In the genomic region with DNA sequence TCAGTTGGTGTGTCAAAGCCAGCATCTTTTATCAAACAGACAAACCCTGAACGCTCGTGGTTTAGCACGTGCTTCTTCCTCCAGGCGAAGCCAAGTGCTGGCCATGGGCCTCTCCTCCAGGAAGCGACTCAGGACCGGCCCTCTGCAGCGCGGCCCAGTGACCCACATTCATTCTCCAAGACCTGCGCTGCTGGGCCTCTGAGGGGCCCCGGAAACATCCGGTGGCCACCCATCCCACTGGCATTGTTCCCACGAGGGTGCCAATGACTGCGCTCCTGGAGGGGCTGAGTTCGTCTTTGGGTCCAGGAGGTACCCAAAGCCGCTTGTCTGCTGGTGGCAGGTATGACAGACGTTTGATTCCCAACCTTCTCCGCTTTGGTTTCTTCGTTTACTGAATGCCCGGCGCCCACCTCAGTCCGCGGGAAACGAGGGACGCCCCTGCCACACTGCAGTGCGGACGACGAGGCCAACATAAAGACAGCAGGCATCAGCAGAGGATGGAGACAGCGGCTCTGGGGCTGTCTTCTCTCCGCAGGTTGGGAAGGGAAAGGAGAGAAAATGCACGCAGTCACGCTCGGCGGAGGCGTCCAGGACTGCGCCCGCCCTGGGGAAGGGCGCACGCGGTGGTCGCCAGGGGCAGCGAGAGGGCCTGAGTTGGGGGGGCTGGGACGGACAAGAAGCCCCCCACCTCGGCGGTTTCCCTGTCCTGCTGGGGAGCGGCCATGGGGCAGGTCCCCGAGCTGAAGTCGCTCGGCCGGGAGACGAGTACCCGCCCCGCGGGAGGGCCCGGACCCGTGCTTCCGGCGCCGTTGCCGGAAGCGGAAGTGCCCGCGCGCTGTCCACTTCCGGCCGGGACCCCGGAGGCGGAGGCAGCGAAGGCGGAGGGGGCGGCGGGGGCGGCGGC, we compare ENCODE assay signal across 8 cellular contexts. TPM values are rescaled to one million over a fixed set of nuclear protein-coding genes. Genes with fewer than 3 reads are reported as not detected.
DNase-seq lines count a peak whose midpoint lies in the region; ATAC-seq and TF ChIP-seq lines count a peak whose summit lies in the region.

EXOC3 (plus strand) TSS at position 842 of the 904 bp plus-strand sequence. CDS start 3,030 bp downstream, outside the sequence.

- no peak for TF ChIP-seq CTCF in Panc1 (IDR thresholded peaks at IDR 0.05)
- no peak for TF ChIP-seq CTCF in esophagus squamous epithelium (IDR thresholded peaks at IDR 0.05)

- DNase-seq in D341Med (ENCODE audit: low spot score), result peak; percentile 97
- DNase-seq in HUDEP-2 (lab: John Stamatoyannopoulos, UW; ENCODE audit: unreplicated experiment in 76 of 76), result peak in 74 of 76 experiments; percentile 14 to 81 (median 58)
- no peak for DNase-seq in Panc1 (ENCODE audit: low read depth, low spot score)
- DNase-seq in activated T-cell treated with anti-CD3 and anti-CD28 coated beads, Interleukin-2, amount 50 U/mL, for 72 hours, result peak; percentile 80 to 89
- DNase-seq in esophagus squamous epithelium (lab: John Stamatoyannopoulos, UW), result no peak
- DNase-seq in naive thymus-derived CD4-positive, alpha-beta T cell, result peak; percentile 60 to 83 (median 67)

- POLR2A ChIA-PET in Panc1 (lab: Charles Lee), result no interaction called here
- POLR2A ChIA-PET in naive thymus-derived CD4-positive, alpha-beta T cell (lab: Charles Lee), result interaction anchor here (0.6 to 1.8 kb wide), 3 partner anchors 17 to 30 kb away, joined by 3 to 5 read pairs (median 3); no protein-coding TSS in a partner anchor

- H3K4me3 ChIP-seq in Panc1 (ENCODE audit: low read depth in 2 of 2, low read length in 2 of 2) (peak within 1 kb of the TSS; percentile 99), esophagus squamous epithelium (peak within 1 kb of the TSS; percentile 73 to 94 (median 84))
- H3K4me3 ChIP-seq in naive thymus-derived CD4-positive, alpha-beta T cell (ENCODE audit: low read length), result peak within 1 kb of the TSS; percentile 88

- H3K27me3 Mint-ChIP-seq in activated T-cell treated with anti-CD3 and anti-CD28 coated beads, Interleukin-2, amount 50 U/mL, for 72 hours (ENCODE audit: low read depth), result no peaks in the 10 kb centered on the region
- H3K27me3 Mint-ChIP-seq in naive thymus-derived CD4-positive, alpha-beta T cell, result peaks cover 0 to 3% (median 0%) of the 10 kb centered on the region in 5 donors
- no peaks in the 10 kb centered on the region for H3K27me3 Mint-ChIP-seq in stimulated activated memory B cell treated with anti-CD40 and anti-IgM and Interleukin-4, amounts not matched to agents 10 μg/mL and 1 μg/mL and 100 μg/mL, for 72 hours

- in situ Hi-C loops in Panc1 (cut with HindIII; ENCODE audit: low pct_unique_long_range_greater_than_20kb, low sequenced_read_pairs), result no loop called here

- CTCF ChIA-PET in Panc1 (lab: Charles Lee), result no interaction called here
- CTCF ChIA-PET in naive thymus-derived CD4-positive, alpha-beta T cell (lab: Charles Lee), result no interaction called here

- peaks cover 1% of the 10 kb centered on the region; the same call in 1 of the 2 replicates for H3K36me3 ChIP-seq in Panc1 (ENCODE audit: control insufficient read depth, insufficient read depth, low read length)
- H3K36me3 ChIP-seq in esophagus squamous epithelium, result peaks cover 7 to 23% (median 8%) of the 10 kb centered on the region in 3 donors
- H3K36me3 ChIP-seq in naive thymus-derived CD4-positive, alpha-beta T cell (ENCODE audit: control insufficient read depth in 2 of 3, insufficient read depth in 3 of 3, low read length in 3 of 3), result peaks cover 0 to 18% (median 4%) of the 10 kb centered on the region in 3 experiments

- WGBS in esophagus squamous epithelium, 2 donors, result 1 to 5% methylated on average over 16 to 19 of the region's 73 CpGs

- peak within 1 kb of the TSS; percentile 97 for H3K27ac Mint-ChIP-seq in activated T-cell treated with anti-CD3 and anti-CD28 coated beads, Interleukin-2, amount 50 U/mL, for 72 hours
- H3K27ac Mint-ChIP-seq in naive thymus-derived CD4-positive, alpha-beta T cell, result peak within 1 kb of the TSS; percentile 88 to 98 (median 94)
- peak within 1 kb of the TSS; percentile 95 for H3K27ac Mint-ChIP-seq in stimulated activated memory B cell treated with anti-CD40 and anti-IgM and Interleukin-4, amounts not matched to agents 10 μg/mL and 1 μg/mL and 100 μg/mL, for 72 hours

- peaks cover 4 to 12% of the 10 kb centered on the region in 2 donors for H3K36me3 Mint-ChIP-seq in activated T-cell treated with anti-CD3 and anti-CD28 coated beads, Interleukin-2, amount 50 U/mL, for 72 hours (ENCODE audit: insufficient read depth in 2 of 2)
- H3K36me3 Mint-ChIP-seq in naive thymus-derived CD4-positive, alpha-beta T cell, result peaks cover 3 to 16% (median 8%) of the 10 kb centered on the region in 5 donors
- peaks cover 30% of the 10 kb centered on the region for H3K36me3 Mint-ChIP-seq in stimulated activated memory B cell treated with anti-CD40 and anti-IgM and Interleukin-4, amounts not matched to agents 10 μg/mL and 1 μg/mL and 100 μg/mL, for 72 hours

- H3K27me3 ChIP-seq in Panc1 (ENCODE audit: control insufficient read depth, insufficient read depth, low read length) (no peaks in the 10 kb centered on the region), esophagus squamous epithelium (no peaks in the 10 kb centered on the region)
- no peaks in the 10 kb centered on the region for H3K27me3 ChIP-seq in naive thymus-derived CD4-positive, alpha-beta T cell (ENCODE audit: control insufficient read depth in 2 of 2, insufficient read depth in 2 of 2, low read length in 2 of 2)

- intact Hi-C loops in Panc1 (cut with micrococcal nuclease; ENCODE audit: unreplicated experiment), result no loop called here
- intact Hi-C loops in esophagus squamous epithelium (cut with DNase I), result loop anchor here (10.0 kb wide), 1 partner anchor 172 kb away; the partner anchor contains the start of gene CEP72
- intact Hi-C loops in naive thymus-derived CD4-positive, alpha-beta T cell (cut with micrococcal nuclease), result loop anchor here (1.0 to 5.0 kb wide), 6 partner anchors 22 to 225 kb away; partner anchors contain the start of genes CCDC127 (in 2 of the 2), PDCD6 (in 2 of the 2) and SDHA (in 2 of the 2)

- peak within 1 kb of the TSS; percentile 97 to 98 for H3K4me3 Mint-ChIP-seq in activated T-cell treated with anti-CD3 and anti-CD28 coated beads, Interleukin-2, amount 50 U/mL, for 72 hours
- peak within 1 kb of the TSS; percentile 89 to 98 (median 96) for H3K4me3 Mint-ChIP-seq in naive thymus-derived CD4-positive, alpha-beta T cell
- H3K4me3 Mint-ChIP-seq in stimulated activated memory B cell treated with anti-CD40 and anti-IgM and Interleukin-4, amounts not matched to agents 10 μg/mL and 1 μg/mL and 100 μg/mL, for 72 hours, result peak within 1 kb of the TSS; percentile 99

- H3K27ac ChIP-seq in Panc1 (ENCODE audit: low read length) (peak within 1 kb of the TSS; percentile 93), esophagus squamous epithelium (peak within 1 kb of the TSS; percentile 86 to 94 (median 90))
- peak within 1 kb of the TSS; percentile 87 for H3K27ac ChIP-seq in naive thymus-derived CD4-positive, alpha-beta T cell (ENCODE audit: low read depth, low read length)

- H3K4me1 Mint-ChIP-seq in activated T-cell treated with anti-CD3 and anti-CD28 coated beads, Interleukin-2, amount 50 U/mL, for 72 hours (ENCODE audit: low read depth), result peaks cover 39% of the 10 kb centered on the region
- H3K4me1 Mint-ChIP-seq in naive thymus-derived CD4-positive, alpha-beta T cell, result peaks cover 24 to 44% (median 32%) of the 10 kb centered on the region in 7 donors
- peaks cover 76% of the 10 kb centered on the region for H3K4me1 Mint-ChIP-seq in stimulated activated memory B cell treated with anti-CD40 and anti-IgM and Interleukin-4, amounts not matched to agents 10 μg/mL and 1 μg/mL and 100 μg/mL, for 72 hours

- ATAC-seq in GM21381 (IDR thresholded peaks at IDR 0.05; ENCODE audit: unreplicated experiment) (peak; percentile 87), Panc1 (peak; percentile 97)
- ATAC-seq in activated T-cell treated with anti-CD3 and anti-CD28 coated beads, Interleukin-2, amount 50 U/mL, for 72 hours (replicated peaks in 1 of 2), result peak; percentile 90 to 95
- ATAC-seq in naive thymus-derived CD4-positive, alpha-beta T cell, result peak; percentile 87
- ATAC-seq in stimulated activated memory B cell treated with anti-CD40 and anti-IgM and Interleukin-4, amounts not matched to agents 10 μg/mL and 1 μg/mL and 100 μg/mL, for 72 hours, result peak; percentile 89

- peak in 2 of 4 donors; percentile 39 to 66 for TF ChIP-seq POLR2A in esophagus squamous epithelium (IDR thresholded peaks at IDR 0.05)

- H3K9me3 Mint-ChIP-seq in activated T-cell treated with anti-CD3 and anti-CD28 coated beads, Interleukin-2, amount 50 U/mL, for 72 hours, result no peaks in the 10 kb centered on the region
- H3K9me3 Mint-ChIP-seq in naive thymus-derived CD4-positive, alpha-beta T cell, result no peaks in the 10 kb centered on the region
- H3K9me3 Mint-ChIP-seq in stimulated activated memory B cell treated with anti-CD40 and anti-IgM and Interleukin-4, amounts not matched to agents 10 μg/mL and 1 μg/mL and 100 μg/mL, for 72 hours, result no peaks in the 10 kb centered on the region

- peaks cover 13% of the 10 kb centered on the region for H3K4me1 ChIP-seq in Panc1 (ENCODE audit: control insufficient read depth, insufficient read depth, low read length)
- peaks cover 20 to 52% (median 36%) of the 10 kb centered on the region in 3 donors for H3K4me1 ChIP-seq in esophagus squamous epithelium
- peaks cover 12 to 18% of the 10 kb centered on the region in 2 donors for H3K4me1 ChIP-seq in naive thymus-derived CD4-positive, alpha-beta T cell (ENCODE audit: control insufficient read depth in 2 of 2, insufficient read depth in 2 of 2, low read length in 2 of 2)

- H3K9me3 ChIP-seq in Panc1 (ENCODE audit: control insufficient read depth, insufficient read depth, low read depth, low read length) (no peaks in the 10 kb centered on the region), esophagus squamous epithelium (no peaks in the 10 kb centered on the region)
- H3K9me3 ChIP-seq in naive thymus-derived CD4-positive, alpha-beta T cell (ENCODE audit: control insufficient read depth in 2 of 3, low read length in 3 of 3), result no peaks in the 10 kb centered on the region

- TSS peak; percentile 97 for BruUV-seq in Panc1 (replicated peaks; lab: Mats Ljungman, UMichigan)

RNA-seq across cellular contexts. Expression of gene EXOC3, which starts in this region (rescaled TPM):
- total RNA-seq in Panc1 (2021; ENCODE audit: unreplicated experiment), result 55.0 TPM
- 63.2 TPM for polyA plus RNA-seq in Panc1 (2012; ENCODE audit: insufficient read length)
- total RNA-seq in activated T-cell treated with anti-CD3 and anti-CD28 coated beads, Interleukin-2, amount 50 U/mL, for 72 hours, result 10 to 100 TPM; 60.1 to 78.2 TPM
- 10 to 100 TPM; 39.1 to 54.6 (median 42.8) TPM for total RNA-seq in esophagus squamous epithelium
- total RNA-seq in naive thymus-derived CD4-positive, alpha-beta T cell, result 100 to 1,000 TPM in 1 of 5 experiments, 10 to 100 TPM in 4; 79.1 to 105 (median 89.8) TPM
- polyA plus RNA-seq in naive thymus-derived CD4-positive, alpha-beta T cell, result 10 to 100 TPM; 44.3 to 47.5 TPM

Comparison
In these comparisons a context has a peak if more than half of its experiments do, and no peak if none do; other contexts are left out.
1. DNase-seq: peak in D341Med (single experiment), HUDEP-2 (74 of 76), activated T-cell treated with anti-CD3 and anti-CD28 coated beads, Interleukin-2, amount 50 U/mL, for 72 hours (2 of 2) and naive thymus-derived CD4-positive, alpha-beta T cell (9 of 9); none in Panc1 (single experiment) and esophagus squamous epithelium (single experiment).
2. Peak in every context shown above with its lines, with median percentiles within 50 percentile points of each other: ATAC-seq, H3K27ac ChIP-seq, H3K4me3 ChIP-seq, H3K27ac Mint-ChIP-seq and H3K4me3 Mint-ChIP-seq.